11 cellular contexts compared by ENCODE assay signal in genomic region chr4:146482788-146483187, GRCh38.
"Had no signal": no experiment of that assay in that cellular context is flagged by ENCODE, and none has a peak within 500 bp of the region (broad histone marks: within the 10 kb centered on the region; RNA-seq: fewer than 3 reads in every experiment).

No MANE protein-coding gene starts in this region.

- ATAC-seq: GM23338, HCT116 had no signal

- FAIRE-seq: H1, H54 had no signal

- H3K9ac ChIP-seq: GM23248 had no signal

- H3K4me2 ChIP-seq: GM23338 had no signal

- H3K4me3 ChIP-seq: GM23248, GM23338, HAP-1 had no signal

- H2AFZ ChIP-seq: GM23248, GM23338 had no signal

- H3K36me3 ChIP-seq: HAP-1 had no signal

- H3K27ac ChIP-seq: GM23248 had no signal

- DNase-seq: GM23248, GOT3, H7, H9, HCEC 1CT, HFFc6 had no signal

- H3K9me3 ChIP-seq: HAP-1 had no signal
